Comparison of ENCODE assay signal across 19 cellular contexts in genomic region chr1:153428073-153428638, GRCh38. TPM values are rescaled to one million over a fixed set of nuclear protein-coding genes. Genes with fewer than 3 reads are reported as not detected.
DNase-seq lines count a peak whose midpoint lies in the region; ATAC-seq and TF ChIP-seq lines count a peak whose summit lies in the region.
"Had no signal": no experiment of that assay in that cellular context is flagged by ENCODE, and none has a peak within 500 bp of the region (broad histone marks: within the 10 kb centered on the region; RNA-seq: fewer than 3 reads in every experiment).

No MANE protein-coding gene starts in this region.

- no peaks in the 10 kb centered on the region for H3K9me3 Mint-ChIP-seq in osteocyte (ENCODE audit: unreplicated experiment)

- no peaks in the 10 kb centered on the region for H3K36me3 Mint-ChIP-seq in osteocyte (ENCODE audit: unreplicated experiment)
- H3K36me3 Mint-ChIP-seq: CD14-positive monocyte; CD4-positive, alpha-beta memory T cell had no signal

- H3K4me1 Mint-ChIP-seq in osteocyte (ENCODE audit: unreplicated experiment) = no peaks in the 10 kb centered on the region
- H3K4me1 Mint-ChIP-seq: CD14-positive monocyte; CD4-positive, alpha-beta memory T cell had no signal

- no peak for TF ChIP-seq EP300 in stomach (IDR thresholded peaks at IDR 0.05)

- DNase-seq in right atrium auricular region (ENCODE audit: low spot score) = peak; percentile 38
- DNase-seq in heart right ventricle = no peak
- peak; percentile 29 for DNase-seq in ecto neural progenitor cell (ENCODE audit: low spot score)
- DNase-seq in osteocyte (ENCODE audit: extremely low spot score, unreplicated experiment) = peak; percentile 81
- DNase-seq in vagina (ENCODE audit: extremely low spot score in 2 of 2) = peak; percentile 58 to 67
- DNase-seq in activated CD4-positive, CD25-positive, alpha-beta regulatory T cell (lab: John Stamatoyannopoulos, UW) = no peak
- DNase-seq in stomach = no peak
- DNase-seq: CD4-positive, alpha-beta memory T cell; DMS153; DMS79; GDM1; GOT3 had no signal

- H3K4me3 Mint-ChIP-seq in osteocyte (ENCODE audit: unreplicated experiment) = no peak overlapping the region
- H3K4me3 Mint-ChIP-seq: CD14-positive monocyte; CD4-positive, alpha-beta memory T cell had no signal

- ATAC-seq in heart right ventricle (no peak), GM21390 (IDR thresholded peaks at IDR 0.05; ENCODE audit: unreplicated experiment) (no peak)

- H3K36me3 ChIP-seq in right atrium auricular region (no peaks in the 10 kb centered on the region), heart right ventricle (no peaks in the 10 kb centered on the region), vagina (no peaks in the 10 kb centered on the region), stomach (no peaks in the 10 kb centered on the region)
- H3K36me3 ChIP-seq: BLaER1 had no signal

- no peak overlapping the region for H3K27ac ChIP-seq in right atrium auricular region
- H3K27ac ChIP-seq in heart right ventricle = no peak overlapping the region
- H3K27ac ChIP-seq in vagina = no peak overlapping the region
- H3K27ac ChIP-seq in stomach = no peak overlapping the region
- H3K27ac ChIP-seq: BLaER1 had no signal

- TF ChIP-seq CTCF in right atrium auricular region (IDR thresholded peaks at IDR 0.05) (no peak), heart right ventricle (IDR thresholded peaks at IDR 0.05) (no peak), osteocyte (IDR thresholded peaks at IDR 0.05) (no peak), vagina (IDR thresholded peaks at IDR 0.05) (no peak), stomach (IDR thresholded peaks at IDR 0.05) (no peak)

- H3K4me3 ChIP-seq in right atrium auricular region = no peak overlapping the region
- H3K4me3 ChIP-seq in heart right ventricle = no peak overlapping the region
- no peak overlapping the region for H3K4me3 ChIP-seq in vagina
- H3K4me3 ChIP-seq in stomach = no peak overlapping the region
- H3K4me3 ChIP-seq: BLaER1 had no signal

- H3K4me1 ChIP-seq in right atrium auricular region (no peaks in the 10 kb centered on the region), heart right ventricle (no peaks in the 10 kb centered on the region), vagina (no peaks in the 10 kb centered on the region), stomach (no peaks in the 10 kb centered on the region)
- H3K4me1 ChIP-seq: BLaER1 had no signal

- H3K9me3 ChIP-seq in right atrium auricular region (no peaks in the 10 kb centered on the region), heart right ventricle (no peaks in the 10 kb centered on the region), vagina (no peaks in the 10 kb centered on the region), stomach (no peaks in the 10 kb centered on the region)
- H3K9me3 ChIP-seq: BLaER1 had no signal

- no peak for TF ChIP-seq POLR2A in vagina (IDR thresholded peaks at IDR 0.05)
- TF ChIP-seq POLR2A in stomach (IDR thresholded peaks at IDR 0.05) = no peak

- H3K27ac Mint-ChIP-seq in osteocyte (ENCODE audit: unreplicated experiment) = no peak overlapping the region

- intact Hi-C loops in heart right ventricle (cut with DNase I) (no loop called here), vagina (cut with DNase I) (no loop called here), stomach (cut with DNase I; ENCODE audit: low total_unique reads) (no loop called here)

- H3K27me3 ChIP-seq in right atrium auricular region (no peaks in the 10 kb centered on the region), heart right ventricle (peaks cover 0 to 27% (median 17%) of the 10 kb centered on the region in 7 donors), vagina (no peaks in the 10 kb centered on the region), stomach (peaks cover 0 to 39% (median 20%) of the 10 kb centered on the region in 3 donors)
- H3K27me3 ChIP-seq: BLaER1 had no signal

- H3K27me3 Mint-ChIP-seq in osteocyte (ENCODE audit: unreplicated experiment) = no peaks in the 10 kb centered on the region

- WGBS in heart right ventricle, 2 donors = 79 to 80% methylated on average over 12 of the region's 12 CpGs
- WGBS in stomach, 5 donors = 72 to 78% (median 76%) methylated on average over 12 of the region's 12 CpGs

RNA-seq across cellular contexts. Expression of gene S100A7A, which starts 11.8 kb away (rescaled TPM):
- total RNA-seq in right atrium auricular region (not detected), heart right ventricle (not detected), osteocyte (not detected in 2 replicates), vagina (not detected), stomach (not detected)
- polyA plus RNA-seq in heart right ventricle (not detected), stomach (under 1 TPM in 1 of 3 donors, not detected in 2; 0.20 TPM)
- total RNA-seq: A673; CD4-positive, alpha-beta memory T cell; Daoy; H7 had no signal
- polyA plus RNA-seq: AG04450; CD14-positive monocyte; CD4-positive, alpha-beta memory T cell had no signal

RNA-seq across cellular contexts. Expression of gene S100A7, which starts 32.3 kb away (rescaled TPM):
- not detected for total RNA-seq in right atrium auricular region
- total RNA-seq in heart right ventricle = not detected
- under 1 TPM in 1 of 2 donors, not detected in 1; 0.20 TPM for polyA plus RNA-seq in heart right ventricle
- not detected in 2 replicates for total RNA-seq in osteocyte
- total RNA-seq in vagina = 36.6 TPM
- not detected for total RNA-seq in stomach
- 100 to 1,000 TPM in 1 of 3 donors, not detected in 2; 107 TPM for polyA plus RNA-seq in stomach
- total RNA-seq: A673; CD4-positive, alpha-beta memory T cell; Daoy; H7 had no signal
- polyA plus RNA-seq: AG04450; CD14-positive monocyte; CD4-positive, alpha-beta memory T cell had no signal

RNA-seq across cellular contexts. Expression of gene S100A8, which starts 37.3 kb away (rescaled TPM):
- total RNA-seq in right atrium auricular region (10 to 100 TPM; 19.1 to 37.1 TPM), heart right ventricle (100 to 1,000 TPM in 1 of 10 donors, 10 to 100 TPM in 7, 1 to 10 TPM in 2; 6.2 to 105 (median 24.5) TPM), osteocyte (not detected in 2 replicates), vagina (1,155 TPM), stomach (10 to 100 TPM in 4 of 5 donors, not detected in 1; 16.8 to 86.4 (median 38.1) TPM)
- polyA plus RNA-seq in heart right ventricle (10 to 100 TPM; 73.6 to 79.2 TPM), stomach (over 10,000 TPM in 1 of 3 donors, 100 to 1,000 TPM in 2; 144 to 21,822 (median 281) TPM)
- total RNA-seq: A673, Daoy, H7 had no signal
- polyA plus RNA-seq: AG04450 had no signal

RNA-seq across cellular contexts. Expression of gene S100A12, which starts 52.7 kb away (rescaled TPM):
- total RNA-seq in right atrium auricular region (1 to 10 TPM; 5.5 to 5.7 TPM), heart right ventricle (10 to 100 TPM in 1 of 10 donors, 1 to 10 TPM in 6, under 1 TPM in 2, not detected in 1; 0.49 to 12.9 (median 1.9) TPM), osteocyte (not detected in 2 replicates), vagina (4.2 TPM), stomach (1 to 10 TPM in 1 of 5 donors, not detected in 4; 9.0 TPM)
- polyA plus RNA-seq in heart right ventricle (1 to 10 TPM; 4.6 to 6.2 TPM), stomach (10 to 100 TPM in 2 of 3 donors, 1 to 10 TPM in 1; 8.2 to 58.3 (median 23.5) TPM)
- total RNA-seq: A673; CD4-positive, alpha-beta memory T cell; Daoy; H7 had no signal
- polyA plus RNA-seq: AG04450 had no signal

Comparison
In these comparisons a context has a peak if more than half of its experiments do, and no peak if none do; other contexts are left out.
1. DNase-seq: peak in right atrium auricular region (single experiment), ecto neural progenitor cell (single experiment), osteocyte (single experiment) and vagina (2 of 2); none in heart right ventricle (0 of 2), activated CD4-positive, CD25-positive, alpha-beta regulatory T cell (0 of 4) and stomach (single experiment).
2. RNA of gene S100A7, which starts 32.3 kb away (total RNA-seq): 36.6 TPM in vagina (single experiment); not detected in right atrium auricular region, not detected in heart right ventricle, not detected in osteocyte and not detected in stomach; every median in the first group is over 10 times any median in the second.
3. RNA of gene S100A8, which starts 37.3 kb away (total RNA-seq): 1,155 TPM in vagina (single experiment); 19.1 to 37.1 TPM in right atrium auricular region, 16.8 to 86.4 TPM in stomach, 6.2 to 105 TPM in heart right ventricle and not detected in osteocyte; every median in the first group is over 10 times any median in the second.